ENCODE assay signal across 8 cellular contexts in genomic region chr19:48363810-48364563, GRCh38. TPM values are rescaled to one million over a fixed set of nuclear protein-coding genes. Genes with fewer than 3 reads are reported as not detected.
A peak's percentile ranks its signal among the peaks of the same experiment; 100 is the strongest.
DNase-seq lines count a peak whose midpoint lies in the region; ATAC-seq, FAIRE-seq and TF ChIP-seq lines count a peak whose summit lies in the region.

TSS of gene SYNGR4 (plus strand) at chr19:48364367. CDS start at chr19:48365843, 1,476 bp downstream.
TSS of gene TMEM143 (minus strand) at chr19:48363940. CDS start at chr19:48363920, 20 bp downstream.

- peak within 1 kb of the TSS; percentile 96 for H3K27ac ChIP-seq in RWPE1
- H3K27ac ChIP-seq in naive thymus-derived CD4-positive, alpha-beta T cell (ENCODE audit: low read depth, low read length): peak within 1 kb of the TSS; percentile 86

- H3K4me1 ChIP-seq in naive thymus-derived CD4-positive, alpha-beta T cell (ENCODE audit: control insufficient read depth in 2 of 2, insufficient read depth in 2 of 2, low read length in 2 of 2): peaks cover 9 to 13% of the 10 kb centered on the region in 2 donors

- ATAC-seq in naive thymus-derived CD4-positive, alpha-beta T cell: peak; percentile 96
- peak; percentile 94 for ATAC-seq in stimulated activated memory B cell treated with anti-CD40 and anti-IgM and Interleukin-4, amounts not matched to agents 10 μg/mL and 1 μg/mL and 100 μg/mL, for 72 hours

- no peak for TF ChIP-seq CTCF in RWPE1 (conservative IDR thresholded peaks at IDR 0.05; ENCODE audit: low read depth)
- TF ChIP-seq CTCF in fibroblast of mammary gland (conservative IDR thresholded peaks at IDR 0.05; ENCODE audit: control insufficient read depth, insufficient read depth, low read depth, low read length): no peak

- H3K27me3 ChIP-seq in naive thymus-derived CD4-positive, alpha-beta T cell (ENCODE audit: control insufficient read depth in 2 of 2, insufficient read depth in 2 of 2, low read length in 2 of 2): no peaks in the 10 kb centered on the region

- intact Hi-C loops in naive thymus-derived CD4-positive, alpha-beta T cell (cut with micrococcal nuclease): loop anchor here (1.0 to 5.0 kb wide), 19 partner anchors 27 to 882 kb away; partner anchors contain the start of genes GRWD1 (in 2 of the 2), KDELR1 (in 2 of the 2), LIG1 (in 2 of the 2) and RPL18 (in 2 of the 2)

- no peak for TF ChIP-seq POLR2A in H54 (IDR thresholded peaks at IDR 0.05; ENCODE audit: low read depth, low read length)

- DNase-seq in ELF-1 (ENCODE audit: low read depth, low spot score) (peak; percentile 100), H54 (ENCODE audit: insufficient read length, low spot score) (peak; percentile 85), LoVo (ENCODE audit: low spot score) (peak; percentile 100), RWPE1 (ENCODE audit: low spot score) (peak; percentile 99), fibroblast of mammary gland (ENCODE audit: low read depth) (peak; percentile 99)
- DNase-seq in activated T-helper 9 cell treated with anti-CD3 and anti-CD28 coated beads, Interleukin-2, amount 50 U/mL, for 16 hours (ENCODE audit: low read depth): peak; percentile 97
- peak; percentile 91 to 100 (median 99) for DNase-seq in naive thymus-derived CD4-positive, alpha-beta T cell

- peak within 1 kb of the TSS; percentile 76 for H3K4me3 ChIP-seq in fibroblast of mammary gland (ENCODE audit: control insufficient read depth, low read depth, low read length)
- H3K4me3 ChIP-seq in naive thymus-derived CD4-positive, alpha-beta T cell (ENCODE audit: low read length): peak within 1 kb of the TSS; percentile 87

- peak within 1 kb of the TSS; percentile 89 to 98 (median 95) for H3K27ac Mint-ChIP-seq in naive thymus-derived CD4-positive, alpha-beta T cell
- H3K27ac Mint-ChIP-seq in stimulated activated memory B cell treated with anti-CD40 and anti-IgM and Interleukin-4, amounts not matched to agents 10 μg/mL and 1 μg/mL and 100 μg/mL, for 72 hours: peak within 1 kb of the TSS; percentile 85

- H3K4me1 Mint-ChIP-seq in naive thymus-derived CD4-positive, alpha-beta T cell: peaks cover 0 to 28% (median 6%) of the 10 kb centered on the region in 7 donors
- H3K4me1 Mint-ChIP-seq in stimulated activated memory B cell treated with anti-CD40 and anti-IgM and Interleukin-4, amounts not matched to agents 10 μg/mL and 1 μg/mL and 100 μg/mL, for 72 hours: peaks cover 21% of the 10 kb centered on the region

- H3K4me3 Mint-ChIP-seq in naive thymus-derived CD4-positive, alpha-beta T cell: peak within 1 kb of the TSS; percentile 80 to 97 (median 92)
- peak within 1 kb of the TSS; percentile 73 for H3K4me3 Mint-ChIP-seq in stimulated activated memory B cell treated with anti-CD40 and anti-IgM and Interleukin-4, amounts not matched to agents 10 μg/mL and 1 μg/mL and 100 μg/mL, for 72 hours

- peaks cover 0 to 3% (median 0%) of the 10 kb centered on the region in 5 donors for H3K27me3 Mint-ChIP-seq in naive thymus-derived CD4-positive, alpha-beta T cell
- no peaks in the 10 kb centered on the region for H3K27me3 Mint-ChIP-seq in stimulated activated memory B cell treated with anti-CD40 and anti-IgM and Interleukin-4, amounts not matched to agents 10 μg/mL and 1 μg/mL and 100 μg/mL, for 72 hours

- H3K36me3 ChIP-seq in naive thymus-derived CD4-positive, alpha-beta T cell (ENCODE audit: control insufficient read depth in 2 of 3, insufficient read depth in 3 of 3, low read length in 3 of 3): peaks cover 0 to 6% (median 0%) of the 10 kb centered on the region in 3 experiments

- CTCF ChIA-PET in RWPE1 (lab: Yijun Ruan, JAX): interaction anchor here (0.5 to 2.7 kb wide), 3 partner anchors 27 to 107 kb away, joined by 3 to 13 read pairs (median 3); partner anchors contain the start of gene KDELR1
- CTCF ChIA-PET in naive thymus-derived CD4-positive, alpha-beta T cell (lab: Charles Lee): interaction anchor here (0.6 to 2.3 kb wide), 7 partner anchors 11 to 126 kb away, joined by 3 to 8 read pairs (median 3); partner anchors contain the start of gene KDELR1

- peaks cover 0 to 5% (median 0%) of the 10 kb centered on the region in 11 donors for H3K9me3 Mint-ChIP-seq in naive thymus-derived CD4-positive, alpha-beta T cell
- no peaks in the 10 kb centered on the region for H3K9me3 Mint-ChIP-seq in stimulated activated memory B cell treated with anti-CD40 and anti-IgM and Interleukin-4, amounts not matched to agents 10 μg/mL and 1 μg/mL and 100 μg/mL, for 72 hours

- POLR2A ChIA-PET in RWPE1 (lab: Yijun Ruan, JAX; ENCODE audit: low non-redundant PET): interaction anchor here (0.5 to 0.8 kb wide), 6 partner anchors 23 to 40 kb away, joined by 3 to 8 read pairs (median 4); partner anchors contain the start of gene KDELR1
- POLR2A ChIA-PET in naive thymus-derived CD4-positive, alpha-beta T cell (lab: Charles Lee): interaction anchor here (0.5 to 3.2 kb wide), 24 partner anchors 11 to 1513 kb away, joined by 3 to 47 read pairs (median 4); partner anchors contain the start of genes AKT1S1, EMP3, GRIN2D and GRWD1

- H3K9me3 ChIP-seq in naive thymus-derived CD4-positive, alpha-beta T cell (ENCODE audit: control insufficient read depth in 2 of 3, low read length in 3 of 3): no peaks in the 10 kb centered on the region

- H3K36me3 Mint-ChIP-seq in naive thymus-derived CD4-positive, alpha-beta T cell: peaks cover 0 to 3% (median 0%) of the 10 kb centered on the region in 5 donors
- H3K36me3 Mint-ChIP-seq in stimulated activated memory B cell treated with anti-CD40 and anti-IgM and Interleukin-4, amounts not matched to agents 10 μg/mL and 1 μg/mL and 100 μg/mL, for 72 hours: peaks cover 10% of the 10 kb centered on the region

- peak; percentile 65 for FAIRE-seq in H54 (lab: Jason Lieb, UNC)

RNA-seq across cellular contexts. Expression of gene SYNGR4, which starts in this region (rescaled TPM):
- total RNA-seq in naive thymus-derived CD4-positive, alpha-beta T cell: not detected
- not detected for polyA plus RNA-seq in naive thymus-derived CD4-positive, alpha-beta T cell

RNA-seq across cellular contexts. Expression of gene TMEM143, which starts in this region (rescaled TPM):
- total RNA-seq in naive thymus-derived CD4-positive, alpha-beta T cell: 10 to 100 TPM; 11.6 to 39.8 (median 20.1) TPM
- 10 to 100 TPM in 1 of 2 donors, 1 to 10 TPM in 1; 5.7 to 12.7 TPM for polyA plus RNA-seq in naive thymus-derived CD4-positive, alpha-beta T cell

Comparison
In these comparisons a context has a peak if more than half of its experiments do, and no peak if none do; other contexts are left out.
1. Peak in every context shown above with its lines: DNase-seq, ATAC-seq, H3K4me3 ChIP-seq and H3K27ac ChIP-seq.